Comparison of ENCODE assay signal across 11 cellular contexts in genomic region chr4:153523941-153524386, GRCh38. TPM values are rescaled to one million over a fixed set of nuclear protein-coding genes. Genes with fewer than 3 reads are reported as not detected.
A peak's percentile ranks its signal among the peaks of the same experiment; 100 is the strongest.
DNase-seq lines count a peak whose midpoint lies in the region; TF ChIP-seq lines count a peak whose summit lies in the region.
"Had no signal": no experiment of that assay in that cellular context is flagged by ENCODE, and none has a peak within 500 bp of the region (broad histone marks: within the 10 kb centered on the region; RNA-seq: fewer than 3 reads in every experiment).

No MANE protein-coding gene starts in this region.

- no peaks in the 10 kb centered on the region for H3K27me3 Mint-ChIP-seq in activated naive CD4-positive, alpha-beta T cell treated with anti-CD3 and anti-CD28 coated beads, Interleukin-2, amount 50 U/mL, for 24 hours
- H3K27me3 Mint-ChIP-seq in activated CD4-positive, alpha-beta memory T cell treated with anti-CD3 and anti-CD28 coated beads for 36 hours, result no peaks in the 10 kb centered on the region

- peak overlapping the region; percentile 75 for H3K27ac ChIP-seq in thymus (ENCODE audit: low read depth)

- no peaks in the 10 kb centered on the region for H3K27me3 ChIP-seq in thymus (ENCODE audit: control insufficient read depth, insufficient read depth)

- TF ChIP-seq CTCF in fibroblast of pulmonary artery (IDR thresholded peaks at IDR 0.05; ENCODE audit: low read length, missing control alignments) (no peak), GM13977 (IDR thresholded peaks at IDR 0.05; ENCODE audit: extremely low read depth, insufficient read depth, missing control alignments) (no peak)

- no peaks in the 10 kb centered on the region for H3K36me3 ChIP-seq in thymus (ENCODE audit: control insufficient read depth, insufficient read depth)

- POLR2A ChIA-PET in activated CD4-positive, alpha-beta memory T cell treated with anti-CD3 and anti-CD28 coated beads for 36 hours (lab: Charles Lee), result interaction anchor here (0.9 to 2.5 kb wide), 4 partner anchors 11 to 58 kb away, joined by 3 to 11 read pairs (median 5); partner anchors contain the start of gene TMEM131L

- intact Hi-C loops in activated CD4-positive, alpha-beta memory T cell treated with anti-CD3 and anti-CD28 coated beads for 36 hours (cut with micrococcal nuclease), result loop anchor here (2.0 to 10.0 kb wide), 2 partner anchors 51 to 179 kb away; partner anchors contain the start of gene MND1

- peaks cover 55% of the 10 kb centered on the region for H3K4me1 ChIP-seq in thymus (ENCODE audit: control insufficient read depth, insufficient read depth, low read length)

- H3K4me3 Mint-ChIP-seq in activated naive CD4-positive, alpha-beta T cell treated with anti-CD3 and anti-CD28 coated beads, Interleukin-2, amount 50 U/mL, for 24 hours, result peak overlapping the region; percentile 83
- H3K4me3 Mint-ChIP-seq in activated CD4-positive, alpha-beta memory T cell treated with anti-CD3 and anti-CD28 coated beads for 36 hours, result peak overlapping the region; percentile 67

- peaks cover 19% of the 10 kb centered on the region for H3K36me3 Mint-ChIP-seq in activated naive CD4-positive, alpha-beta T cell treated with anti-CD3 and anti-CD28 coated beads, Interleukin-2, amount 50 U/mL, for 24 hours
- peaks cover 9% of the 10 kb centered on the region for H3K36me3 Mint-ChIP-seq in activated CD4-positive, alpha-beta memory T cell treated with anti-CD3 and anti-CD28 coated beads for 36 hours

- in situ Hi-C loops in GM13977 (cut with MboI; ENCODE audit: low pct_unique_long_range_greater_than_20kb, low sequenced_read_pairs, unreplicated experiment), result no loop called here

- whole genome bisulfite sequencing in thymus, result 51% methylated on average over 4 of the region's 4 CpGs

- peak overlapping the region; percentile 99 for H3K27ac Mint-ChIP-seq in activated naive CD4-positive, alpha-beta T cell treated with anti-CD3 and anti-CD28 coated beads, Interleukin-2, amount 50 U/mL, for 24 hours
- peak overlapping the region; percentile 96 for H3K27ac Mint-ChIP-seq in activated CD4-positive, alpha-beta memory T cell treated with anti-CD3 and anti-CD28 coated beads for 36 hours

- no peak for DNase-seq in activated naive CD4-positive, alpha-beta T cell treated with anti-CD3 and anti-CD28 coated beads, Interleukin-2, amount 50 U/mL, for 16 hours
- no peak for DNase-seq in activated CD4-positive, alpha-beta memory T cell treated with anti-CD3 and anti-CD28 coated beads for 36 hours
- DNase-seq in fibroblast of pulmonary artery (ENCODE audit: low read depth), result peak; percentile 51
- no peak for DNase-seq in T1000 (lab: John Stamatoyannopoulos, UW)
- DNase-seq in GM13977 (ENCODE audit: low spot score), result no peak
- no peak for DNase-seq in D341Med (ENCODE audit: low spot score)
- DNase-seq: C1 segment of cervical spinal cord, dermis blood vessel endothelial cell, NCI-H1930 had no signal

- H3K9me3 ChIP-seq in thymus (ENCODE audit: control insufficient read depth), result no peaks in the 10 kb centered on the region

- H3K4me3 ChIP-seq in fibroblast of pulmonary artery (replicated peaks; ENCODE audit: low read depth, low read length) (no peak overlapping the region), thymus (ENCODE audit: low read length) (no peak overlapping the region)

- CTCF ChIA-PET in activated CD4-positive, alpha-beta memory T cell treated with anti-CD3 and anti-CD28 coated beads for 36 hours (lab: Charles Lee), result interaction anchor here (1.2 to 4.1 kb wide), 4 partner anchors 11 to 57 kb away, joined by 3 to 14 read pairs (median 8); partner anchors contain the start of gene TMEM131L

- H3K4me1 Mint-ChIP-seq in activated naive CD4-positive, alpha-beta T cell treated with anti-CD3 and anti-CD28 coated beads, Interleukin-2, amount 50 U/mL, for 24 hours, result peaks cover 98% of the 10 kb centered on the region
- peaks cover 93% of the 10 kb centered on the region for H3K4me1 Mint-ChIP-seq in activated CD4-positive, alpha-beta memory T cell treated with anti-CD3 and anti-CD28 coated beads for 36 hours (ENCODE audit: low read depth)

- no peaks in the 10 kb centered on the region for H3K9me3 Mint-ChIP-seq in activated naive CD4-positive, alpha-beta T cell treated with anti-CD3 and anti-CD28 coated beads, Interleukin-2, amount 50 U/mL, for 24 hours
- peaks cover 3% of the 10 kb centered on the region for H3K9me3 Mint-ChIP-seq in activated CD4-positive, alpha-beta memory T cell treated with anti-CD3 and anti-CD28 coated beads for 36 hours

RNA-seq across cellular contexts. Expression of gene TMEM131L, which starts 57.8 kb away (rescaled TPM):
- 10 to 100 TPM; 32.7 to 33.3 TPM for total RNA-seq in activated CD4-positive, alpha-beta memory T cell treated with anti-CD3 and anti-CD28 coated beads for 36 hours
- 32.8 TPM for polyA plus RNA-seq in thymus
